Comparison of ENCODE assay signal across 10 cellular contexts in genomic region chr13:114047358-114047881, GRCh38.
DNase-seq lines count a peak whose midpoint lies in the region; ATAC-seq and TF ChIP-seq lines count a peak whose summit lies in the region.
"Had no signal": no experiment of that assay in that cellular context is flagged by ENCODE, and none has a peak within 500 bp of the region (broad histone marks: within the 10 kb centered on the region; RNA-seq: fewer than 3 reads in every experiment).

No MANE protein-coding gene starts in this region.

- no peak for TF ChIP-seq CTCF in GM10266 (IDR thresholded peaks at IDR 0.05; ENCODE audit: control insufficient read depth, insufficient read depth, low read depth, missing control alignments)

- H3K18ac ChIP-seq in mesenchymal stem cell (ENCODE audit: low read depth in 1 of 2, low read length in 2 of 2) = no peak overlapping the region

- peak overlapping the region; percentile 39 for H3K9ac ChIP-seq in mesenchymal stem cell (ENCODE audit: low read length)

- H3K4ac ChIP-seq in mesenchymal stem cell (ENCODE audit: low read depth in 1 of 2, low read length in 2 of 2) = no peak overlapping the region

- no peak overlapping the region for H2BK5ac ChIP-seq in mesenchymal stem cell (ENCODE audit: low read depth, low read length, poor library complexity, severe bottlenecking)

- no peak overlapping the region for H2AFZ ChIP-seq in mesenchymal stem cell (ENCODE audit: low read depth, low read length)

- peaks cover 55 to 66% of the 10 kb centered on the region in 2 experiments for H3K36me3 ChIP-seq in mesenchymal stem cell (ENCODE audit: control insufficient read depth in 1 of 2, insufficient read depth in 2 of 2, low read depth in 1 of 2, low read length in 2 of 2)

- H3K9me3 ChIP-seq in mesenchymal stem cell (ENCODE audit: control insufficient read depth, low read length) = no peaks in the 10 kb centered on the region
- H3K9me3 ChIP-seq: neutrophil had no signal

- peaks cover 23% of the 10 kb centered on the region for H3K79me1 ChIP-seq in mesenchymal stem cell (replicated peaks; ENCODE audit: low read length, poor library complexity, severe bottlenecking)

- H3K27ac ChIP-seq in mesenchymal stem cell (ENCODE audit: low read length, poor library complexity, severe bottlenecking) = peak overlapping the region; percentile 41
- H3K27ac ChIP-seq: neutrophil had no signal

- H3K27me3 ChIP-seq in mesenchymal stem cell (ENCODE audit: control insufficient read depth in 1 of 2, insufficient read depth in 1 of 2, low read length in 2 of 2) = no peaks in the 10 kb centered on the region
- H3K27me3 ChIP-seq: neutrophil had no signal

- H3K23ac ChIP-seq in mesenchymal stem cell (ENCODE audit: low read length in 2 of 2) = no peak overlapping the region

- H2BK15ac ChIP-seq in mesenchymal stem cell (ENCODE audit: low read depth, poor library complexity, severe bottlenecking) = no peak overlapping the region

- no peak overlapping the region for H3K4me3 ChIP-seq in mesenchymal stem cell (ENCODE audit: insufficient read depth in 1 of 2, low read depth in 1 of 2, low read length in 2 of 2)

- peaks cover 46% of the 10 kb centered on the region for H3K4me1 ChIP-seq in mesenchymal stem cell (ENCODE audit: control insufficient read depth, insufficient read depth, low read depth, low read length)

- no peak overlapping the region for H3K4me2 ChIP-seq in mesenchymal stem cell (ENCODE audit: low read length, poor library complexity, severe bottlenecking)

- no peak overlapping the region for H2BK120ac ChIP-seq in mesenchymal stem cell (ENCODE audit: low read depth, low read length)

- peak; percentile 49 for ATAC-seq in GM21447 (IDR thresholded peaks at IDR 0.05; ENCODE audit: unreplicated experiment)

- WGBS in mesenchymal stem cell = 90% methylated on average over 18 of the region's 19 CpGs

- H2AK5ac ChIP-seq in mesenchymal stem cell (ENCODE audit: low read length, severe bottlenecking) = peak overlapping the region; percentile 17

- H2BK12ac ChIP-seq in mesenchymal stem cell (ENCODE audit: low read length in 2 of 2) = no peak overlapping the region

- no peak overlapping the region for H4K8ac ChIP-seq in mesenchymal stem cell (ENCODE audit: low read length)

- no peak overlapping the region for H4K91ac ChIP-seq in mesenchymal stem cell (ENCODE audit: low read length)

- DNase-seq in GM10266 (ENCODE audit: extremely low spot score) (peak; percentile 87), NCI-H2029 treated with DMSO at 0.1 percent for 48 hours (lab: John Stamatoyannopoulos, UW) (peak; percentile 49), mesenchymal stem cell (peak; percentile 63), LoVo (ENCODE audit: low spot score) (no peak), cerebellar cortex (ENCODE audit: low spot score) (no peak), OCI-M2 (lab: John Stamatoyannopoulos, UW; ENCODE audit: unreplicated experiment) (no peak), NCI-H774 (lab: John Stamatoyannopoulos, UW) (no peak)
- DNase-seq: SIG-M5 had no signal

- no peak overlapping the region for H3K14ac ChIP-seq in mesenchymal stem cell (ENCODE audit: low read length in 2 of 2)

Comparison
In these comparisons a context has a peak if more than half of its experiments do, and no peak if none do; other contexts are left out.
1. DNase-seq: peak in GM10266 (single experiment), NCI-H2029 treated with DMSO at 0.1 percent for 48 hours (single experiment) and mesenchymal stem cell (single experiment); none in LoVo (single experiment), cerebellar cortex (single experiment), OCI-M2 (single experiment) and NCI-H774 (single experiment).